1 cellular context compared by ENCODE assay signal in the genomic region with DNA sequence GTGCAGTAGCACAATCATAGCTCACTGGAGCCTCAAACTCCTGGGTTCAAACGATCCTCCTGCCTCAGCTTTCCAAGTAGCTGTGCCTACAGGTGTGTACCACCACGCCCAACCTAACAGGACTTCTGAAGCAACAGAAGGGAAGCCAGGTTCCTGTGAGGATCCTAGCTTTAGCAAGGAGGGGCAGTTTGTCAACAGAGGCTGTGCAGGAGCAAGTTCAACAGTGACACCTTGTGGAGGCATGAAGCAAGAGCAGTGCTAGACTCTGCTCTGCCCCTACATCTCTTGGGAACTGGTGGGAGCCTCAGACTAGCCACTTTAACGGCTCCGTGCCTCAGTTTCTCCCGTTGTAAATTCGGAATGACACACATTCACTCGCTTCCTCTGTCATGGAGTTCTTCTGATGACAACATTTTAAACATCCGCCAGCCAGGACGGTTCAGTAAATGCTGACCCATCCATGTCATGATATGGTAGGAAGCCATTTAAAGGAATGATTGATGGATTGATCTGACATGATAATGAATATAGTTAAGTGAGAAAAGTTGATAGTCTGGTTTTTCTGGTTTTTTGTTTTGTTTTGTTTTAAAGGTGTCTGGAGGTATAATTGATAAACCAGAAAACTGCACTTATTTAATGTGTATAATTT.
A peak's percentile ranks its signal among the peaks of the same experiment; 100 is the strongest.
TF ChIP-seq lines count a peak whose summit lies in the region.

No MANE protein-coding gene starts in this region.

TF ChIP-seq in HepG2, 621 proteins besides CTCF, POLR2A, EP300 and RAD21 (continued from another document and continues in another):
- TF ChIP-seq, protein P1, sequence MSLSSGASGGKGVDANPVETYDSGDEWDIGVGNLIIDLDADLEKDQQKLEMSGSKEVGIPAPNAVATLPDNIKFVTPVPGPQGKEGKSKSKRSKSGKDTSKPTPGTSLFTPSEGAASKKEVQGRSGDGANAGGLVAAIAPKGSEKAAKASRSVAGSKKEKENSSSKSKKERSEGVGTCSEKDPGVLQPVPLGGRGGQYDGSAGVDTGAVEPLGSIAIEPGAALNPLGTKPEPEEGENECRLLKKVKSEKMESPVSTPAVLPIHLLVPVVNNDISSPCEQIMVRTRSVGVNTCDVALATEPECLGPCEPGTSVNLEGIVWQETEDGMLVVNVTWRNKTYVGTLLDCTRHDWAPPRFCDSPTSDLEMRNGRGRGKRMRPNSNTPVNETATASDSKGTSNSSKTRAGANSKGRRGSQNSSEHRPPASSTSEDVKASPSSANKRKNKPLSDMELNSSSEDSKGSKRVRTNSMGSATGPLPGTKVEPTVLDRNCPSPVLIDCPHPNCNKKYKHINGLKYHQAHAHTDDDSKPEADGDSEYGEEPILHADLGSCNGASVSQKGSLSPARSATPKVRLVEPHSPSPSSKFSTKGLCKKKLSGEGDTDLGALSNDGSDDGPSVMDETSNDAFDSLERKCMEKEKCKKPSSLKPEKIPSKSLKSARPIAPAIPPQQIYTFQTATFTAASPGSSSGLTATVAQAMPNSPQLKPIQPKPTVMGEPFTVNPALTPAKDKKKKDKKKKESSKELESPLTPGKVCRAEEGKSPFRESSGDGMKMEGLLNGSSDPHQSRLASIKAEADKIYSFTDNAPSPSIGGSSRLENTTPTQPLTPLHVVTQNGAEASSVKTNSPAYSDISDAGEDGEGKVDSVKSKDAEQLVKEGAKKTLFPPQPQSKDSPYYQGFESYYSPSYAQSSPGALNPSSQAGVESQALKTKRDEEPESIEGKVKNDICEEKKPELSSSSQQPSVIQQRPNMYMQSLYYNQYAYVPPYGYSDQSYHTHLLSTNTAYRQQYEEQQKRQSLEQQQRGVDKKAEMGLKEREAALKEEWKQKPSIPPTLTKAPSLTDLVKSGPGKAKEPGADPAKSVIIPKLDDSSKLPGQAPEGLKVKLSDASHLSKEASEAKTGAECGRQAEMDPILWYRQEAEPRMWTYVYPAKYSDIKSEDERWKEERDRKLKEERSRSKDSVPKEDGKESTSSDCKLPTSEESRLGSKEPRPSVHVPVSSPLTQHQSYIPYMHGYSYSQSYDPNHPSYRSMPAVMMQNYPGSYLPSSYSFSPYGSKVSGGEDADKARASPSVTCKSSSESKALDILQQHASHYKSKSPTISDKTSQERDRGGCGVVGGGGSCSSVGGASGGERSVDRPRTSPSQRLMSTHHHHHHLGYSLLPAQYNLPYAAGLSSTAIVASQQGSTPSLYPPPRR (CRISPR knock-in tag; IDR thresholded peaks at IDR 0.05; ENCODE audit: borderline replicate concordance), result no peak
- TF ChIP-seq NFE2 (CRISPR knock-in tag; IDR thresholded peaks at IDR 0.05) (no peak), ZFP36L1 (CRISPR knock-in tag; IDR thresholded peaks at IDR 0.05) (no peak), ZNF577 (CRISPR knock-in tag; IDR thresholded peaks at IDR 0.05; ENCODE audit: borderline replicate concordance, low read depth) (no peak), ZNF672 (CRISPR knock-in tag; IDR thresholded peaks at IDR 0.05) (no peak), ZNF557 (CRISPR knock-in tag; IDR thresholded peaks at IDR 0.05) (no peak), ZNF367 (CRISPR knock-in tag; IDR thresholded peaks at IDR 0.05; ENCODE audit: borderline replicate concordance) (no peak), POLR2AphosphoS2 (IDR thresholded peaks at IDR 0.05; ENCODE audit: low read depth, low read length) (no peak), HNF4G (IDR thresholded peaks at IDR 0.05; ENCODE audit: borderline replicate concordance, low read depth, low read length) (no peak), HNF4G (CRISPR knock-in tag; IDR thresholded peaks at IDR 0.05; ENCODE audit: borderline replicate concordance, low read depth) (no peak), KDM5A (IDR thresholded peaks at IDR 0.05; ENCODE audit: borderline replicate concordance, low read length) (no peak), NAIF1 (CRISPR knock-in tag; IDR thresholded peaks at IDR 0.05; ENCODE audit: borderline replicate concordance) (no peak), GZF1 (CRISPR knock-in tag; IDR thresholded peaks at IDR 0.05) (no peak), ZNF549 (CRISPR knock-in tag; IDR thresholded peaks at IDR 0.05) (no peak), PHF8 (CRISPR knock-in tag; IDR thresholded peaks at IDR 0.05) (no peak), ZNF598 (CRISPR knock-in tag; IDR thresholded peaks at IDR 0.05; ENCODE audit: borderline replicate concordance) (no peak), XBP1 (CRISPR knock-in tag; IDR thresholded peaks at IDR 0.05) (no peak), ZNF761 (CRISPR knock-in tag; conservative IDR thresholded peaks at IDR 0.05) (0 out of 2 replicates have a peak, but pooled peaks have one; percentile 45), MEIS1 (CRISPR knock-in tag; IDR thresholded peaks at IDR 0.05; ENCODE audit: borderline replicate concordance) (no peak), ESRRA (CRISPR knock-in tag; IDR thresholded peaks at IDR 0.05; ENCODE audit: low read depth) (no peak), TBX2 (CRISPR knock-in tag; IDR thresholded peaks at IDR 0.05; ENCODE audit: borderline replicate concordance) (no peak), ZNF234 (CRISPR knock-in tag; conservative IDR thresholded peaks at IDR 0.05) (no peak), NFE2L1 (CRISPR knock-in tag; IDR thresholded peaks at IDR 0.05; ENCODE audit: borderline replicate concordance) (no peak)
- TF ChIP-seq, protein P2, sequence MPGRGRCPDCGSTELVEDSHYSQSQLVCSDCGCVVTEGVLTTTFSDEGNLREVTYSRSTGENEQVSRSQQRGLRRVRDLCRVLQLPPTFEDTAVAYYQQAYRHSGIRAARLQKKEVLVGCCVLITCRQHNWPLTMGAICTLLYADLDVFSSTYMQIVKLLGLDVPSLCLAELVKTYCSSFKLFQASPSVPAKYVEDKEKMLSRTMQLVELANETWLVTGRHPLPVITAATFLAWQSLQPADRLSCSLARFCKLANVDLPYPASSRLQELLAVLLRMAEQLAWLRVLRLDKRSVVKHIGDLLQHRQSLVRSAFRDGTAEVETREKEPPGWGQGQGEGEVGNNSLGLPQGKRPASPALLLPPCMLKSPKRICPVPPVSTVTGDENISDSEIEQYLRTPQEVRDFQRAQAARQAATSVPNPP (CRISPR knock-in tag; IDR thresholded peaks at IDR 0.05), result no peak
- TF ChIP-seq, protein P3, sequence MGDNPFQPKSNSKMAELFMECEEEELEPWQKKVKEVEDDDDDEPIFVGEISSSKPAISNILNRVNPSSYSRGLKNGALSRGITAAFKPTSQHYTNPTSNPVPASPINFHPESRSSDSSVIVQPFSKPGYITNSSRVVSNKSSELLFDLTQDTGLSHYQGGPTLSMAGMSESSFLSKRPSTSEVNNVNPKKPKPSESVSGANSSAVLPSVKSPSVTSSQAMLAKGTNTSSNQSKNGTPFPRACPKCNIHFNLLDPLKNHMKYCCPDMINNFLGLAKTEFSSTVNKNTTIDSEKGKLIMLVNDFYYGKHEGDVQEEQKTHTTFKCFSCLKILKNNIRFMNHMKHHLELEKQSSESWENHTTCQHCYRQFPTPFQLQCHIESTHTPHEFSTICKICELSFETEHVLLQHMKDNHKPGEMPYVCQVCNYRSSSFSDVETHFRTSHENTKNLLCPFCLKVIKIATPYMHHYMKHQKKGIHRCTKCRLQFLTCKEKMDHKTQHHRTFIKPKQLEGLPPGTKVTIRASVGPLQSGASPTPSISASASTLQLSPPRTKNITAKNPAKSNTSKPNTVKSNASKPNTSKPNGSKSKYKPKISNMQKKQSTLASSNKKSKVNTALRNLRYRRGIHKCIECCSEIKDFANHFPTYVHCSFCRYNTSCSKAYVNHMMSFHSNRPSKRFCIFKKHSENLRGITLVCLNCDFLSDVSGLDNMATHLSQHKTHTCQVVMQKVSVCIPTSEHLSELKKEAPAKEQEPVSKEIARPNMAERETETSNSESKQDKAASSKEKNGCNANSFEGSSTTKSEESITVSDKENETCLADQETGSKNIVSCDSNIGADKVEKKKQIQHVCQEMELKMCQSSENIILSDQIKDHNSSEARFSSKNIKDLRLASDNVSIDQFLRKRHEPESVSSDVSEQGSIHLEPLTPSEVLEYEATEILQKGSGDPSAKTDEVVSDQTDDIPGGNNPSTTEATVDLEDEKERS (CRISPR knock-in tag; IDR thresholded peaks at IDR 0.05), result peak; percentile 100
- TF ChIP-seq, protein P4, sequence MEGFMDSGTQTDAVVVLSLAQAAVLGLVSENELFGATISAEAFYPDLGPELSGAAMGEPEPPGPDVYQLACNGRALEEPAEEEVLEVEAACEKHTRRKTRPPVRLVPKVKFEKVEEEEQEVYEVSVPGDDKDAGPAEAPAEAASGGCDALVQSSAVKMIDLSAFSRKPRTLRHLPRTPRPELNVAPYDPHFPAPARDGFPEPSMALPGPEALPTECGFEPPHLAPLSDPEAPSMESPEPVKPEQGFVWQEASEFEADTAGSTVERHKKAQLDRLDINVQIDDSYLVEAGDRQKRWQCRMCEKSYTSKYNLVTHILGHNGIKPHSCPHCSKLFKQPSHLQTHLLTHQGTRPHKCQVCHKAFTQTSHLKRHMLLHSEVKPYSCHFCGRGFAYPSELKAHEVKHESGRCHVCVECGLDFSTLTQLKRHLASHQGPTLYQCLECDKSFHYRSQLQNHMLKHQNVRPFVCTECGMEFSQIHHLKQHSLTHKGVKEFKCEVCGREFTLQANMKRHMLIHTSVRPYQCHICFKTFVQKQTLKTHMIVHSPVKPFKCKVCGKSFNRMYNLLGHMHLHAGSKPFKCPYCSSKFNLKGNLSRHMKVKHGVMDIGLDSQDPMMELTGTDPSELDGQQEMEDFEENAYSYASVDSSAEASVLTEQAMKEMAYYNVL (CRISPR knock-in tag; IDR thresholded peaks at IDR 0.05; ENCODE audit: borderline replicate concordance), result no peak
- TF ChIP-seq, protein P5, sequence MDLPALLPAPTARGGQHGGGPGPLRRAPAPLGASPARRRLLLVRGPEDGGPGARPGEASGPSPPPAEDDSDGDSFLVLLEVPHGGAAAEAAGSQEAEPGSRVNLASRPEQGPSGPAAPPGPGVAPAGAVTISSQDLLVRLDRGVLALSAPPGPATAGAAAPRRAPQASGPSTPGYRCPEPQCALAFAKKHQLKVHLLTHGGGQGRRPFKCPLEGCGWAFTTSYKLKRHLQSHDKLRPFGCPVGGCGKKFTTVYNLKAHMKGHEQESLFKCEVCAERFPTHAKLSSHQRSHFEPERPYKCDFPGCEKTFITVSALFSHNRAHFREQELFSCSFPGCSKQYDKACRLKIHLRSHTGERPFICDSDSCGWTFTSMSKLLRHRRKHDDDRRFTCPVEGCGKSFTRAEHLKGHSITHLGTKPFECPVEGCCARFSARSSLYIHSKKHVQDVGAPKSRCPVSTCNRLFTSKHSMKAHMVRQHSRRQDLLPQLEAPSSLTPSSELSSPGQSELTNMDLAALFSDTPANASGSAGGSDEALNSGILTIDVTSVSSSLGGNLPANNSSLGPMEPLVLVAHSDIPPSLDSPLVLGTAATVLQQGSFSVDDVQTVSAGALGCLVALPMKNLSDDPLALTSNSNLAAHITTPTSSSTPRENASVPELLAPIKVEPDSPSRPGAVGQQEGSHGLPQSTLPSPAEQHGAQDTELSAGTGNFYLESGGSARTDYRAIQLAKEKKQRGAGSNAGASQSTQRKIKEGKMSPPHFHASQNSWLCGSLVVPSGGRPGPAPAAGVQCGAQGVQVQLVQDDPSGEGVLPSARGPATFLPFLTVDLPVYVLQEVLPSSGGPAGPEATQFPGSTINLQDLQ (CRISPR knock-in tag; IDR thresholded peaks at IDR 0.05), result no peak
- TF ChIP-seq, protein P6, sequence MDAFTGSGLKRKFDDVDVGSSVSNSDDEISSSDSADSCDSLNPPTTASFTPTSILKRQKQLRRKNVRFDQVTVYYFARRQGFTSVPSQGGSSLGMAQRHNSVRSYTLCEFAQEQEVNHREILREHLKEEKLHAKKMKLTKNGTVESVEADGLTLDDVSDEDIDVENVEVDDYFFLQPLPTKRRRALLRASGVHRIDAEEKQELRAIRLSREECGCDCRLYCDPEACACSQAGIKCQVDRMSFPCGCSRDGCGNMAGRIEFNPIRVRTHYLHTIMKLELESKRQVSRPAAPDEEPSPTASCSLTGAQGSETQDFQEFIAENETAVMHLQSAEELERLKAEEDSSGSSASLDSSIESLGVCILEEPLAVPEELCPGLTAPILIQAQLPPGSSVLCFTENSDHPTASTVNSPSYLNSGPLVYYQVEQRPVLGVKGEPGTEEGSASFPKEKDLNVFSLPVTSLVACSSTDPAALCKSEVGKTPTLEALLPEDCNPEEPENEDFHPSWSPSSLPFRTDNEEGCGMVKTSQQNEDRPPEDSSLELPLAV (CRISPR knock-in tag; conservative IDR thresholded peaks at IDR 0.05; ENCODE audit: low read depth), result no peak
- TF ChIP-seq, protein P7, sequence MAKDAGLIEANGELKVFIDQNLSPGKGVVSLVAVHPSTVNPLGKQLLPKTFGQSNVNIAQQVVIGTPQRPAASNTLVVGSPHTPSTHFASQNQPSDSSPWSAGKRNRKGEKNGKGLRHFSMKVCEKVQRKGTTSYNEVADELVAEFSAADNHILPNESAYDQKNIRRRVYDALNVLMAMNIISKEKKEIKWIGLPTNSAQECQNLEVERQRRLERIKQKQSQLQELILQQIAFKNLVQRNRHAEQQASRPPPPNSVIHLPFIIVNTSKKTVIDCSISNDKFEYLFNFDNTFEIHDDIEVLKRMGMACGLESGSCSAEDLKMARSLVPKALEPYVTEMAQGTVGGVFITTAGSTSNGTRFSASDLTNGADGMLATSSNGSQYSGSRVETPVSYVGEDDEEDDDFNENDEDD (CRISPR knock-in tag; IDR thresholded peaks at IDR 0.05; ENCODE audit: borderline replicate concordance), result no peak
- TF ChIP-seq, protein P8, sequence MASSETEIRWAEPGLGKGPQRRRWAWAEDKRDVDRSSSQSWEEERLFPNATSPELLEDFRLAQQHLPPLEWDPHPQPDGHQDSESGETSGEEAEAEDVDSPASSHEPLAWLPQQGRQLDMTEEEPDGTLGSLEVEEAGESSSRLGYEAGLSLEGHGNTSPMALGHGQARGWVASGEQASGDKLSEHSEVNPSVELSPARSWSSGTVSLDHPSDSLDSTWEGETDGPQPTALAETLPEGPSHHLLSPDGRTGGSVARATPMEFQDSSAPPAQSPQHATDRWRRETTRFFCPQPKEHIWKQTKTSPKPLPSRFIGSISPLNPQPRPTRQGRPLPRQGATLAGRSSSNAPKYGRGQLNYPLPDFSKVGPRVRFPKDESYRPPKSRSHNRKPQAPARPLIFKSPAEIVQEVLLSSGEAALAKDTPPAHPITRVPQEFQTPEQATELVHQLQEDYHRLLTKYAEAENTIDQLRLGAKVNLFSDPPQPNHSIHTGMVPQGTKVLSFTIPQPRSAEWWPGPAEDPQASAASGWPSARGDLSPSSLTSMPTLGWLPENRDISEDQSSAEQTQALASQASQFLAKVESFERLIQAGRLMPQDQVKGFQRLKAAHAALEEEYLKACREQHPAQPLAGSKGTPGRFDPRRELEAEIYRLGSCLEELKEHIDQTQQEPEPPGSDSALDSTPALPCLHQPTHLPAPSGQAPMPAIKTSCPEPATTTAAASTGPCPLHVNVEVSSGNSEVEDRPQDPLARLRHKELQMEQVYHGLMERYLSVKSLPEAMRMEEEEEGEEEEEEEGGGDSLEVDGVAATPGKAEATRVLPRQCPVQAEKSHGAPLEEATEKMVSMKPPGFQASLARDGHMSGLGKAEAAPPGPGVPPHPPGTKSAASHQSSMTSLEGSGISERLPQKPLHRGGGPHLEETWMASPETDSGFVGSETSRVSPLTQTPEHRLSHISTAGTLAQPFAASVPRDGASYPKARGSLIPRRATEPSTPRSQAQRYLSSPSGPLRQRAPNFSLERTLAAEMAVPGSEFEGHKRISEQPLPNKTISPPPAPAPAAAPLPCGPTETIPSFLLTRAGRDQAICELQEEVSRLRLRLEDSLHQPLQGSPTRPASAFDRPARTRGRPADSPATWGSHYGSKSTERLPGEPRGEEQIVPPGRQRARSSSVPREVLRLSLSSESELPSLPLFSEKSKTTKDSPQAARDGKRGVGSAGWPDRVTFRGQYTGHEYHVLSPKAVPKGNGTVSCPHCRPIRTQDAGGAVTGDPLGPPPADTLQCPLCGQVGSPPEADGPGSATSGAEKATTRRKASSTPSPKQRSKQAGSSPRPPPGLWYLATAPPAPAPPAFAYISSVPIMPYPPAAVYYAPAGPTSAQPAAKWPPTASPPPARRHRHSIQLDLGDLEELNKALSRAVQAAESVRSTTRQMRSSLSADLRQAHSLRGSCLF (CRISPR knock-in tag; IDR thresholded peaks at IDR 0.05; ENCODE audit: borderline replicate concordance), result no peak
